Comparison of ENCODE assay signal across 12 cellular contexts in the genomic region with DNA sequence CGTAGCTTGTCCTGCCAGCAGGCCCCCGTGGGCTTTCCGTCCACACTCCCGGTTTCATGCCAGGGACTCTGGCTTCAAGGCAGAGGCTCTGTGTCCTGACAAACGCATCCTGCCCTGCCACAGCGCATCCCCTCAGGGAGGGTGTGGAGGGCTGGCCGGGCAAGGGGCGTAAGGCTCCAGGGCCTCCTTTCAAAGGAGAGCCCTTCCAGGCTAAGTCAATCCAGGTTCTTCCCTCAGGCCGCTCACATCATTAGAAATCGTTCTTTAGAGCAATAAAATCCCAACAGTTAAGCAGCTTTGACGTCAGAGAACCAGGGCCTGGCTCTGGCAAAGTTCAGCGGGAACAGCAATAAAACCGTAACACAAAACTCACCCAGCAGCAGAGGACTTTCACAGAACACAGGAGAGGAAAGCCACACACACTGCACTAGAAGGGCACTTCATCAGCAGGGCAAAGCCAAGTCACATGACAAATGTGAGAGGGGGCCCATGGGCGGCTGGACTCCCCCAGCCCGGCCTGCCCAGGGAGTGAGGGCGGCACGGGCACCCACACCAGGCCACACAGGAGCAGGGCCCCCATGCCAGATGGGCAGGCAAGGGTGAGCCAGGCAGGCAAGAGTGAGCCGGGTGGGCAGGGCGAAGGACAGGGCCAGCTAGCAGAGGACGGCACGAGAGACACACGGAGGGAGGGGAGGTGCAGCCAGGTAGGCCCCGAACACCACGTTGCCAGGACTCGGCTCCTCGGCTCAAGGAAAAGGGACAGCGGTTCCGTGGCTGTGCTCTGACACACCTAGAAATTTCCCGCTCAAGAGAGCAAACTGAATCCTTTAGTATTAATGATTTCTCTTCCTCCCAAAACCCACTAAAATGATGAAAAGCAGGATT. TPM values are rescaled to one million over a fixed set of nuclear protein-coding genes. Genes with fewer than 3 reads are reported as not detected.
DNase-seq lines count a peak whose midpoint lies in the region; ATAC-seq and TF ChIP-seq lines count a peak whose summit lies in the region.
"Had no signal": no experiment of that assay in that cellular context is flagged by ENCODE, and none has a peak within 500 bp of the region (broad histone marks: within the 10 kb centered on the region; RNA-seq: fewer than 3 reads in every experiment).

No MANE protein-coding gene starts in this region.

- peak overlapping the region; percentile 86 to 90 (median 88) for H3K27ac ChIP-seq in esophagus muscularis mucosa (replicated peaks in 1 of 4)
- H3K27ac ChIP-seq in tibial artery, result peak overlapping the region; percentile 28 to 50
- H3K27ac ChIP-seq: KMS-11 had no signal

- WGBS in esophagus muscularis mucosa, result 75% methylated on average over 28 of the region's 29 CpGs

- H3K4me3 ChIP-seq in esophagus muscularis mucosa (no peak overlapping the region), mucosa of descending colon (no peak overlapping the region), tibial artery (no peak overlapping the region)

- no peak for TF ChIP-seq EP300 in esophagus muscularis mucosa (IDR thresholded peaks at IDR 0.05)

- peaks cover 15 to 80% (median 70%) of the 10 kb centered on the region in 4 donors for H3K4me1 ChIP-seq in esophagus muscularis mucosa
- H3K4me1 ChIP-seq in mucosa of descending colon (ENCODE audit: low read depth), result peaks cover 22% of the 10 kb centered on the region
- H3K4me1 ChIP-seq in tibial artery, result peaks cover 0 to 3% (median 1%) of the 10 kb centered on the region in 4 donors

- H3K9me3 ChIP-seq in esophagus muscularis mucosa (no peaks in the 10 kb centered on the region), mucosa of descending colon (no peaks in the 10 kb centered on the region), tibial artery (no peaks in the 10 kb centered on the region)

- H3K36me3 ChIP-seq in esophagus muscularis mucosa, result peaks cover 4 to 30% (median 17%) of the 10 kb centered on the region in 4 donors
- no peaks in the 10 kb centered on the region for H3K36me3 ChIP-seq in mucosa of descending colon (ENCODE audit: low read depth)
- H3K36me3 ChIP-seq in tibial artery, result peaks cover 7 to 22% (median 13%) of the 10 kb centered on the region in 3 donors

- peak; percentile 30 for DNase-seq in NCI-H510A (lab: John Stamatoyannopoulos, UW)
- DNase-seq in esophagus muscularis mucosa (ENCODE audit: extremely low spot score), result no peak
- peak in 2 of 3 donors; percentile 68 to 83 for DNase-seq in mucosa of descending colon
- DNase-seq in tibial artery, result no peak
- no peak for DNase-seq in AML-193 (lab: John Stamatoyannopoulos, UW)
- DNase-seq in activated CD8-positive, alpha-beta memory T cell treated with anti-CD3 and anti-CD28 coated beads, Interleukin-2, amount 50 U/mL, for 4 hours, result no peak
- DNase-seq in NCI-H187 treated with DMSO at 0.1 percent for 48 hours (lab: John Stamatoyannopoulos, UW), result no peak
- DNase-seq: naive B cell, PC-3 had no signal

- H3K27me3 ChIP-seq in esophagus muscularis mucosa (no peaks in the 10 kb centered on the region), tibial artery (no peaks in the 10 kb centered on the region)

- intact Hi-C loops in esophagus muscularis mucosa (cut with DNase I) (no loop called here), mucosa of descending colon (cut with DNase I, micrococcal nuclease) (no loop called here), tibial artery (cut with DNase I; ENCODE audit: low total_unique reads) (no loop called here)

- no peak for TF ChIP-seq POLR2A in esophagus muscularis mucosa (IDR thresholded peaks at IDR 0.05; ENCODE audit: low read depth)

- ATAC-seq in mucosa of descending colon, result peak; percentile 93
- no peak for ATAC-seq in GM21526 (IDR thresholded peaks at IDR 0.05; ENCODE audit: low FRiP score, unreplicated experiment)
- ATAC-seq: PC-3; stimulated activated effector memory CD8-positive, alpha-beta T cell treated with anti-CD3 and anti-CD28 coated beads, Interleukin-12 subunit alpha, Interleukin-12 subunit beta, amount 100 ng/mL, for 72 hours had no signal

- TF ChIP-seq CTCF in esophagus muscularis mucosa (IDR thresholded peaks at IDR 0.05), result no peak
- no peak for TF ChIP-seq CTCF in mucosa of descending colon (IDR thresholded peaks at IDR 0.05)
- no peak for TF ChIP-seq CTCF in tibial artery (IDR thresholded peaks at IDR 0.05)

RNA-seq across cellular contexts. Expression of a gene that starts 52.0 kb away (rescaled TPM):
- total RNA-seq in esophagus muscularis mucosa, result 100 to 1,000 TPM in 1 of 4 donors, 10 to 100 TPM in 3; 59.4 to 119 (median 76.1) TPM
- 100 to 1,000 TPM in 1 of 3 donors, 10 to 100 TPM in 2; 41.4 to 147 (median 44.0) TPM for total RNA-seq in mucosa of descending colon

Comparison
In these comparisons a context has a peak if more than half of its experiments do, and no peak if none do; other contexts are left out.
1. DNase-seq: peak in NCI-H510A (single experiment) and mucosa of descending colon (2 of 3); none in esophagus muscularis mucosa (single experiment), tibial artery (0 of 2), AML-193 (0 of 2), activated CD8-positive, alpha-beta memory T cell treated with anti-CD3 and anti-CD28 coated beads, Interleukin-2, amount 50 U/mL, for 4 hours (single experiment) and NCI-H187 treated with DMSO at 0.1 percent for 48 hours (single experiment).